15 cellular contexts compared by ENCODE assay signal in the genomic region with DNA sequence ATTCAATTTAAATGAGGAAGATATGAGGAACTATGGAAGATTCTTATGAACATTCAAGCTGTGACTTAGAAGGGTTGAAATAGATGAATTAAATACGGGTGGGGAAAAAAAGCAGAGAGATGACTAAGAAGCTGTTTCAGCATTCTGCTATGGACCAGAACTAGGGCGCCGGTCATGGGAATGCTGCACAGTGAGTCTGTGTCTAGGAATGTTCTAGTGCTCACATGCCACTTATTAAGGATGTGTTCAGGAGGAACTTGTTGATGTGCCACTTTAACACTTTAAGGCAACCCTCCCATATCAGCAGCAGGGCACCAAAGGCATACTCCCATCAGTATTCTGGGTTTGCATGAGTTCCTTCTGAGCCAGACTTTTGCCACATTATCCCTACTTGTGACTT.
DNase-seq lines count a peak whose midpoint lies in the region; ATAC-seq, FAIRE-seq and TF ChIP-seq lines count a peak whose summit lies in the region.
"Had no signal": no experiment of that assay in that cellular context is flagged by ENCODE, and none has a peak within 500 bp of the region (broad histone marks: within the 10 kb centered on the region; RNA-seq: fewer than 3 reads in every experiment).

No MANE protein-coding gene starts in this region.

- intact Hi-C loops in ascending aorta (cut with DNase I), result no loop called here
- intact Hi-C loops in CD4-positive, alpha-beta memory T cell (cut with micrococcal nuclease), result no loop called here

- H3K36me3 ChIP-seq in ascending aorta, result no peaks in the 10 kb centered on the region
- H3K36me3 ChIP-seq in CD4-positive, alpha-beta memory T cell (ENCODE audit: insufficient read depth, low read length), result no peaks in the 10 kb centered on the region

- H3K9me3 ChIP-seq in ascending aorta, result no peaks in the 10 kb centered on the region
- no peaks in the 10 kb centered on the region for H3K9me3 ChIP-seq in CD4-positive, alpha-beta memory T cell (ENCODE audit: control insufficient read depth in 1 of 2, low read length in 2 of 2)

- no peak overlapping the region for H3K4me3 Mint-ChIP-seq in CD4-positive, alpha-beta memory T cell
- H3K4me3 Mint-ChIP-seq: activated CD8-positive, alpha-beta memory T cell treated with anti-CD3 and anti-CD28 coated beads, Interleukin-2, amount 10 ng/mL, durations not matched to agents 7 days and 5 days; H9 had no signal

- H3K27ac ChIP-seq in ascending aorta (peak overlapping the region in 1 of 2 donors; percentile 54), skin epidermis (peak overlapping the region in 13 of 21 experiments; percentile 8 to 90 (median 52))
- H3K27ac ChIP-seq in CD4-positive, alpha-beta memory T cell (ENCODE audit: low read depth, low read length), result no peak overlapping the region

- POLR2A ChIA-PET in CD4-positive, alpha-beta memory T cell (lab: Charles Lee; ENCODE audit: partially characterized antibody), result no interaction called here

- CTCF ChIA-PET in CD4-positive, alpha-beta memory T cell (lab: Charles Lee; ENCODE audit: partially characterized antibody), result no interaction called here

- no peaks in the 10 kb centered on the region for H3K4me1 Mint-ChIP-seq in CD4-positive, alpha-beta memory T cell
- H3K4me1 Mint-ChIP-seq: activated CD8-positive, alpha-beta memory T cell treated with anti-CD3 and anti-CD28 coated beads, Interleukin-2, amount 10 ng/mL, durations not matched to agents 7 days and 5 days; H9 had no signal

- DNase-seq in H54 (ENCODE audit: insufficient read length, low spot score) (peak; percentile 10), ascending aorta (ENCODE audit: low spot score in 2 of 2) (peak; percentile 37 to 72), glomerular visceral epithelial cell (ENCODE audit: extremely low spot score) (peak; percentile 61), mucosa of gallbladder (ENCODE audit: low spot score) (no peak), MV-4-11 (lab: John Stamatoyannopoulos, UW) (no peak)
- no peak for DNase-seq in CD4-positive, alpha-beta memory T cell
- DNase-seq: activated CD8-positive, alpha-beta memory T cell treated with anti-CD3 and anti-CD28 coated beads, Interleukin-2, amount 10 ng/mL, durations not matched to agents 7 days and 5 days; H9; KG1; OCI-M1; stimulated activated CD4-positive, alpha-beta T cell treated with anti-CD3 and anti-CD28 coated beads, Interleukin-1b, Interleukin-23, amount 100 ng/mL, for 48 hours; stimulated activated naive CD4-positive, alpha-beta T cell had no signal

- no peak for TF ChIP-seq POLR2A in H54 (IDR thresholded peaks at IDR 0.05; ENCODE audit: low read depth, low read length)

- no peak for TF ChIP-seq CTCF in ascending aorta (IDR thresholded peaks at IDR 0.05)

- FAIRE-seq in H54 (lab: Jason Lieb, UNC), result no peak
- FAIRE-seq: D721Med had no signal

- H3K4me3 ChIP-seq in ascending aorta, result no peak overlapping the region
- no peak overlapping the region for H3K4me3 ChIP-seq in skin epidermis
- no peak overlapping the region for H3K4me3 ChIP-seq in CD4-positive, alpha-beta memory T cell (ENCODE audit: low read length in 2 of 2)

- H3K27ac Mint-ChIP-seq in CD4-positive, alpha-beta memory T cell, result peak overlapping the region in 1 of 7 donors; percentile 51
- H3K27ac Mint-ChIP-seq: activated CD8-positive, alpha-beta memory T cell treated with anti-CD3 and anti-CD28 coated beads, Interleukin-2, amount 10 ng/mL, durations not matched to agents 7 days and 5 days had no signal

- no peaks in the 10 kb centered on the region for H3K27me3 ChIP-seq in ascending aorta
- no peaks in the 10 kb centered on the region for H3K27me3 ChIP-seq in CD4-positive, alpha-beta memory T cell (ENCODE audit: insufficient read depth, low read length)

- peaks cover 0 to 8% (median under 1%) of the 10 kb centered on the region in 8 donors for H3K9me3 Mint-ChIP-seq in CD4-positive, alpha-beta memory T cell

- no peak for ATAC-seq in GM19467 (IDR thresholded peaks at IDR 0.05; ENCODE audit: unreplicated experiment)
- ATAC-seq: activated CD8-positive, alpha-beta memory T cell treated with anti-CD3 and anti-CD28 coated beads, Interleukin-2, amount 10 ng/mL, durations not matched to agents 7 days and 5 days had no signal

- H3K36me3 Mint-ChIP-seq in CD4-positive, alpha-beta memory T cell, result no peaks in the 10 kb centered on the region
- H3K36me3 Mint-ChIP-seq: activated CD8-positive, alpha-beta memory T cell treated with anti-CD3 and anti-CD28 coated beads, Interleukin-2, amount 10 ng/mL, durations not matched to agents 7 days and 5 days had no signal

- peaks cover 0 to 2% of the 10 kb centered on the region in 2 donors for H3K4me1 ChIP-seq in ascending aorta
- H3K4me1 ChIP-seq in CD4-positive, alpha-beta memory T cell (ENCODE audit: insufficient read depth, low read length), result no peaks in the 10 kb centered on the region

- no peaks in the 10 kb centered on the region for H3K27me3 Mint-ChIP-seq in CD4-positive, alpha-beta memory T cell
- H3K27me3 Mint-ChIP-seq: activated CD8-positive, alpha-beta memory T cell treated with anti-CD3 and anti-CD28 coated beads, Interleukin-2, amount 10 ng/mL, durations not matched to agents 7 days and 5 days had no signal

Comparison
In these comparisons a context has a peak if more than half of its experiments do, and no peak if none do; other contexts are left out.
1. DNase-seq: peak in H54 (single experiment), ascending aorta (2 of 2) and glomerular visceral epithelial cell (single experiment); none in CD4-positive, alpha-beta memory T cell (0 of 5), mucosa of gallbladder (single experiment) and MV-4-11 (single experiment).